ENCODE assay signal across 22 cellular contexts in genomic region chr11:79417069-79417920, GRCh38. TPM values are rescaled to one million over a fixed set of nuclear protein-coding genes. Genes with fewer than 3 reads are reported as not detected.
"Had no signal": no experiment of that assay in that cellular context is flagged by ENCODE, and none has a peak within 500 bp of the region (broad histone marks: within the 10 kb centered on the region; RNA-seq: fewer than 3 reads in every experiment).

No MANE protein-coding gene starts in this region.

- H3K4me1 ChIP-seq: parathyroid adenoma had no signal

- H3K27ac ChIP-seq: coronary artery, heart left ventricle, neutrophil, parathyroid adenoma, thyroid gland had no signal

- H3K4me3 ChIP-seq: coronary artery, heart left ventricle, thyroid gland had no signal

- H3K79me2 ChIP-seq: parathyroid adenoma had no signal

- H3K9ac ChIP-seq: parathyroid adenoma had no signal

- H3K36me3 ChIP-seq: heart left ventricle, neutrophil, thyroid gland had no signal

- DNase-seq: activated CD4-positive, alpha-beta T cell treated with anti-CD3 and anti-CD28 coated beads for 4 hours; activated CD8-positive, alpha-beta memory T cell treated with anti-CD3 and anti-CD28 coated beads, Interleukin-2, amount 50 U/mL, for 4 hours; activated CD8-positive, alpha-beta T cell treated with anti-CD3 and anti-CD28 coated beads for 36 hours; activated gamma-delta T cell; activated T-cell treated with anti-CD3 and anti-CD28 coated beads, Interleukin-2, amount 50 U/mL, for 48 hours; central memory CD4-positive, alpha-beta T cell; effector CD8-positive, alpha-beta T cell; heart left ventricle; immature natural killer cell; left colon; naive thymus-derived CD8-positive, alpha-beta T cell; retina; stimulated activated CD4-positive, alpha-beta T cell treated with anti-CD3 and anti-CD28 coated beads, Interleukin-15, amount 100 ng/mL, for 24 hours; stimulated activated CD4-positive, alpha-beta T cell treated with anti-CD3 and anti-CD28 coated beads, Interleukin-4, amount 100 ng/mL, for 1 hour; stimulated activated naive B cell treated with anti-CD40 and anti-IgM and Interleukin-4, amounts not matched to agents 10 μg/mL and 1 μg/mL and 100 μg/mL, for 72 hours; thyroid gland had no signal

- ATAC-seq: activated CD8-positive, alpha-beta T cell treated with anti-CD3 and anti-CD28 coated beads for 36 hours; activated naive CD4-positive, alpha-beta T cell treated with anti-CD3 and anti-CD28 coated beads, Interleukin-2, amount 50 U/mL, for 72 hours; heart left ventricle; left colon; naive thymus-derived CD8-positive, alpha-beta T cell; stimulated activated naive B cell treated with anti-CD40 and anti-IgM and Interleukin-4, amounts not matched to agents 10 μg/mL and 1 μg/mL and 100 μg/mL, for 72 hours; WTC11 had no signal

- H3K9me3 ChIP-seq: neutrophil, thyroid gland had no signal

- H3K27me3 ChIP-seq: neutrophil, thyroid gland had no signal

- H2AFZ ChIP-seq: parathyroid adenoma had no signal

RNA-seq across cellular contexts. Expression of gene TENM4, which starts 23.5 kb away (rescaled TPM):
- total RNA-seq: activated CD8-positive, alpha-beta T cell treated with anti-CD3 and anti-CD28 coated beads for 36 hours; activated naive CD4-positive, alpha-beta T cell treated with anti-CD3 and anti-CD28 coated beads, Interleukin-2, amount 50 U/mL, for 72 hours; naive thymus-derived CD8-positive, alpha-beta T cell; T-helper 2 cell treated with Interferon-gamma antibody and Interleukin-4, amounts not matched to agents 100 ng/mL and 5 ng/mL, for 36 hours had no signal
- polyA plus RNA-seq: immature natural killer cell; naive thymus-derived CD8-positive, alpha-beta T cell had no signal
